In genomic region chr21:46489162-46489663, GRCh38 we compare ENCODE assay signal across 21 cellular contexts.
"Had no signal": no experiment of that assay in that cellular context is flagged by ENCODE, and none has a peak within 500 bp of the region (broad histone marks: within the 10 kb centered on the region; RNA-seq: fewer than 3 reads in every experiment).

No MANE protein-coding gene starts in this region.

- H3K4me3 Mint-ChIP-seq: activated CD4-positive, alpha-beta memory T cell treated with anti-CD3 and anti-CD28 coated beads for 36 hours; activated CD4-positive, alpha-beta T cell treated with anti-CD3 and anti-CD28 coated beads for 36 hours; activated T-cell treated with anti-CD3 and anti-CD28 coated beads, Interleukin-2, amount 50 U/mL, for 4 hours; dendritic cell treated with granulocyte-macrophage colony-stimulating factor and Interleukin-4, amounts not matched to agents 40 ng/mL and 50 ng/mL, for 4 days; neural crest cell had no signal

- DNase-seq: activated CD4-positive, alpha-beta memory T cell treated with anti-CD3 and anti-CD28 coated beads for 36 hours; activated CD4-positive, alpha-beta T cell treated with anti-CD3 and anti-CD28 coated beads for 36 hours; activated effector memory CD4-positive, alpha-beta T cell treated with anti-CD3 and anti-CD28 coated beads, Interleukin-2, amount 50 U/mL, for 16 hours; activated naive CD4-positive, alpha-beta T cell treated with anti-CD3 and anti-CD28 coated beads, Interleukin-2, amount 50 U/mL, for 16 hours; activated T-cell treated with anti-CD3 and anti-CD28 coated beads, Interleukin-2, amount 50 U/mL, for 4 hours; effector CD8-positive, alpha-beta T cell; esophagus squamous epithelium; hippocampal formation; islet precursor cell; left colon; stimulated activated CD4-positive, alpha-beta T cell treated with anti-CD3 and anti-CD28 coated beads, Interleukin-2, amount 100 ng/mL, for 24 hours; stimulated activated naive CD8-positive, alpha-beta T cell treated with anti-CD3 and anti-CD28 coated beads, Interleukin-15, Interleukin-2, amounts not matched to agents 100 U/mL and 50 U/mL, for 24 hours; substantia nigra; tibial artery had no signal

- FAIRE-seq: bronchial epithelial cell, endothelial cell of umbilical vein, urothelium cell line had no signal

- H3K27me3 ChIP-seq: adrenal gland, esophagus squamous epithelium, tibial artery had no signal

- H3K27ac ChIP-seq: adrenal gland, esophagus squamous epithelium, tibial artery had no signal

- H3K4me1 Mint-ChIP-seq: activated CD4-positive, alpha-beta T cell treated with anti-CD3 and anti-CD28 coated beads for 36 hours; neural crest cell had no signal

- H3K27ac Mint-ChIP-seq: activated CD4-positive, alpha-beta memory T cell treated with anti-CD3 and anti-CD28 coated beads for 36 hours; activated CD4-positive, alpha-beta T cell treated with anti-CD3 and anti-CD28 coated beads for 36 hours; dendritic cell treated with granulocyte-macrophage colony-stimulating factor and Interleukin-4, amounts not matched to agents 40 ng/mL and 50 ng/mL, for 4 days; progenitor cell of endocrine pancreas had no signal

- ATAC-seq: activated CD4-positive, alpha-beta T cell treated with anti-CD3 and anti-CD28 coated beads for 36 hours; activated T-cell treated with anti-CD3 and anti-CD28 coated beads, Interleukin-2, amount 50 U/mL, for 4 hours; left colon; stimulated activated naive CD8-positive, alpha-beta T cell treated with anti-CD3 and anti-CD28 coated beads, Interleukin-15, Interleukin-2, amounts not matched to agents 100 U/mL and 50 U/mL, for 24 hours had no signal

- H3K4me1 ChIP-seq: adrenal gland, esophagus squamous epithelium, tibial artery had no signal

- H3K36me3 ChIP-seq: adrenal gland had no signal

- H3K9me3 ChIP-seq: adrenal gland, esophagus squamous epithelium, tibial artery had no signal

- H3K27me3 Mint-ChIP-seq: activated CD4-positive, alpha-beta memory T cell treated with anti-CD3 and anti-CD28 coated beads for 36 hours; activated CD4-positive, alpha-beta T cell treated with anti-CD3 and anti-CD28 coated beads for 36 hours; dendritic cell treated with granulocyte-macrophage colony-stimulating factor and Interleukin-4, amounts not matched to agents 40 ng/mL and 50 ng/mL, for 4 days; progenitor cell of endocrine pancreas had no signal

- H3K4me3 ChIP-seq: adrenal gland, esophagus squamous epithelium, tibial artery had no signal

- H3K9me3 Mint-ChIP-seq: activated CD4-positive, alpha-beta memory T cell treated with anti-CD3 and anti-CD28 coated beads for 36 hours; dendritic cell treated with granulocyte-macrophage colony-stimulating factor and Interleukin-4, amounts not matched to agents 40 ng/mL and 50 ng/mL, for 4 days; neural crest cell had no signal
